Comparison of ENCODE assay signal across 1 cellular context in the genomic region with DNA sequence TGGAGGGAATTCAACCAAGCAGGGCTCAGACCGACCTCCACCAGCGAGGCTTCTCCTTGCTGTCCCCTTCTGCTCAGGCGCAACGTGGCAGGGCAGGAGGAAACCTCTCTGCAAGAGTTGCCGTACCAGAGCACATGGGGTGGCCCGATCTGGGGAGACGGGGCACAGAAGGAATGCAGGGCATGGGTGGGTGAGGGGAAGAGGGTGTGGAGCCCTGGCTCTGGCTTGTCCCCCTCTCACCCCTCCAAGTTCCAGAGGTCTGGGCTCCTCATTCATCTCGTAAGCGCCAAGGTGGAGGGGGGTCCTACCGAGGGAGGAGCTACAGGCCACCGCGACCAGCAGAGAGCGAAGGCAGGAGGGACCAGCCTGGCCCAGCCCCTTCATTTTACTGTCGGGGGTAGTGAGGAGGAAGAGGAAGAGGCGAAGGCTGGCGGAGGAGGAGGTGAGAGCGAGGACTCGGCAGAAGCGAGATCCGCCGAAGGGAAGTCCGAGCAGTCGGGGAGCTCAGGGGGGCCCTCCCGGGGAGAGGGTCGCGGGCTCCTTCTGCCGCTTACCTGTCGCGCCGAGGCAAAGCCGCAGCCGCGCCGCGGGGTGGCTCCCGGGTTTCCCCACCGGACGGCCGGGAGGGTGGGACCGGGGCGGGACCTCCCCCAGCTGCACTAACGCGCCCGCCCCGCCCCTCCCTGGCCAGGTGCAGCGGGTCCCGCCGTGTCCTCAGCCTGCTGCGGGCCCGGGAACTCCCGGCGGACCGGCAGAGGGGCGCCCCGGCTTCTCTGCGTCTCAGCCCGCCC.
TF ChIP-seq lines count a peak whose summit lies in the region.

A gene with protein sequence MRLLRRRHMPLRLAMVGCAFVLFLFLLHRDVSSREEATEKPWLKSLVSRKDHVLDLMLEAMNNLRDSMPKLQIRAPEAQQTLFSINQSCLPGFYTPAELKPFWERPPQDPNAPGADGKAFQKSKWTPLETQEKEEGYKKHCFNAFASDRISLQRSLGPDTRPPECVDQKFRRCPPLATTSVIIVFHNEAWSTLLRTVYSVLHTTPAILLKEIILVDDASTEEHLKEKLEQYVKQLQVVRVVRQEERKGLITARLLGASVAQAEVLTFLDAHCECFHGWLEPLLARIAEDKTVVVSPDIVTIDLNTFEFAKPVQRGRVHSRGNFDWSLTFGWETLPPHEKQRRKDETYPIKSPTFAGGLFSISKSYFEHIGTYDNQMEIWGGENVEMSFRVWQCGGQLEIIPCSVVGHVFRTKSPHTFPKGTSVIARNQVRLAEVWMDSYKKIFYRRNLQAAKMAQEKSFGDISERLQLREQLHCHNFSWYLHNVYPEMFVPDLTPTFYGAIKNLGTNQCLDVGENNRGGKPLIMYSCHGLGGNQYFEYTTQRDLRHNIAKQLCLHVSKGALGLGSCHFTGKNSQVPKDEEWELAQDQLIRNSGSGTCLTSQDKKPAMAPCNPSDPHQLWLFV (minus strand): TSS at position 360 of the 791 bp plus-strand sequence. CDS start 11,625 bp downstream, outside the sequence.

TF ChIP-seq in H1, 55 proteins besides CTCF, POLR2A, EP300 and RAD21 (continues in another document):
- TF ChIP-seq SP1 (IDR thresholded peaks at IDR 0.05; ENCODE audit: low read depth, low read length) (no peak), TEAD4 (IDR thresholded peaks at IDR 0.05; ENCODE audit: low read depth, low read length) (0 out of 2 replicates have a peak, but pooled peaks have one; percentile 37), EGR1 (IDR thresholded peaks at IDR 0.05; ENCODE audit: borderline replicate concordance, low read depth, low read length) (no peak), KDM4A (IDR thresholded peaks at IDR 0.05; ENCODE audit: low read depth, low read length, severe bottlenecking) (peak; percentile 48), FOSL1 (IDR thresholded peaks at IDR 0.05; ENCODE audit: insufficient read depth, low read depth, low read length) (no peak), ATF3 (IDR thresholded peaks at IDR 0.05; ENCODE audit: insufficient read depth, low read depth, low read length) (no peak), CTBP2 (IDR thresholded peaks at IDR 0.05; ENCODE audit: borderline replicate concordance, insufficient read depth, insufficient read length, low read length) (no peak), SIRT6 (IDR thresholded peaks at IDR 0.05; ENCODE audit: low read length) (no peak), GABPA (IDR thresholded peaks at IDR 0.05; ENCODE audit: borderline replicate concordance, insufficient read depth, low read length) (0 out of 2 replicates have a peak, but pooled peaks have one; percentile 21), ASH2L (IDR thresholded peaks at IDR 0.05; ENCODE audit: low read length) (no peak), HDAC2 (IDR thresholded peaks at IDR 0.05; ENCODE audit: borderline replicate concordance in 1 of 2, low read depth in 2 of 2, low read length in 2 of 2) (0 out of 4 replicates have a peak, but pooled peaks of 1 of the 2 experiments have one; percentile 41), RNF2 (IDR thresholded peaks at IDR 0.05; ENCODE audit: borderline replicate concordance, low read depth, low read length, missing control alignments, poor library complexity, severe bottlenecking) (no peak), TCF12 (IDR thresholded peaks at IDR 0.05; ENCODE audit: low read depth, low read length) (no peak), POLR2AphosphoS5 (IDR thresholded peaks at IDR 0.05; ENCODE audit: low read depth, low read length) (no peak), JUND (IDR thresholded peaks at IDR 0.05; ENCODE audit: low read length) (no peak), KDM1A (IDR thresholded peaks at IDR 0.05; ENCODE audit: borderline replicate concordance, low read length) (no peak), KDM5A (IDR thresholded peaks at IDR 0.05; ENCODE audit: low read length) (no peak), JUN (IDR thresholded peaks at IDR 0.05; ENCODE audit: low read depth, low read length) (no peak), PHF8 (conservative IDR thresholded peaks at IDR 0.05; ENCODE audit: low read depth, low read length) (peak; percentile 61), CHD1 (IDR thresholded peaks at IDR 0.05; ENCODE audit: low read depth, low read length) (no peak), CBX8 (IDR thresholded peaks at IDR 0.05; ENCODE audit: borderline replicate concordance, low read depth, low read length) (no peak), BCL11A (IDR thresholded peaks at IDR 0.05; ENCODE audit: low read depth in 2 of 2, low read length in 2 of 2) (no peak), CHD2 (IDR thresholded peaks at IDR 0.05; ENCODE audit: low read length) (no peak), TBP (IDR thresholded peaks at IDR 0.05; ENCODE audit: low read depth, low read length) (peak; percentile 52; the same call in 1 of the 2 replicates), HDAC6 (IDR thresholded peaks at IDR 0.05; ENCODE audit: low read depth, low read length) (no peak), RFX5 (IDR thresholded peaks at IDR 0.05; ENCODE audit: borderline replicate concordance, low read depth, low read length) (no peak), EZH2 (IDR thresholded peaks at IDR 0.05; ENCODE audit: low read depth, low read length, severe bottlenecking) (no peak), RXRA (IDR thresholded peaks at IDR 0.05; ENCODE audit: insufficient read depth, low read depth, low read length) (no peak), MAFK (IDR thresholded peaks at IDR 0.05; ENCODE audit: low read depth, low read length) (no peak), SP4 (IDR thresholded peaks at IDR 0.05; ENCODE audit: low read length) (no peak), SUZ12 (IDR thresholded peaks at IDR 0.05; ENCODE audit: low read length) (no peak), SIX5 (IDR thresholded peaks at IDR 0.05; ENCODE audit: low read depth, low read length) (no peak), BRCA1 (IDR thresholded peaks at IDR 0.05; ENCODE audit: low read depth, low read length) (no peak), GTF2F1 (IDR thresholded peaks at IDR 0.05; ENCODE audit: borderline replicate concordance, low read depth, low read length) (no peak), E2F6 (IDR thresholded peaks at IDR 0.05) (no peak; the same call in 1 of the 2 replicates), NANOG (IDR thresholded peaks at IDR 0.05; ENCODE audit: insufficient read depth, low read depth, low read length, poor library complexity, severe bottlenecking) (no peak), RBBP5 (IDR thresholded peaks at IDR 0.05; ENCODE audit: borderline replicate concordance, low read depth, low read length) (0 out of 2 replicates have a peak, but pooled peaks have one; percentile 42), TAF7 (optimal IDR thresholded peaks at IDR 0.05; ENCODE audit: borderline replicate concordance, low read depth, low read length) (no peak), CEBPB (IDR thresholded peaks at IDR 0.05; ENCODE audit: low read depth, low read length) (no peak), BACH1 (IDR thresholded peaks at IDR 0.05; ENCODE audit: low read length) (no peak), SAP30 (IDR thresholded peaks at IDR 0.05; ENCODE audit: insufficient read depth, insufficient replicate concordance, low read length) (peak; percentile 38), CHD7 (IDR thresholded peaks at IDR 0.05; ENCODE audit: insufficient replicate concordance, low read length) (no peak), CBX5 (IDR thresholded peaks at IDR 0.05; ENCODE audit: low read depth, low read length) (no peak), SRF (IDR thresholded peaks at IDR 0.05; ENCODE audit: low read depth, low read length) (no peak), POU5F1 (IDR thresholded peaks at IDR 0.05; ENCODE audit: low read depth, low read length) (no peak), SIN3A (conservative IDR thresholded peaks at IDR 0.05 in 1 of 2, IDR thresholded peaks at IDR 0.05 in 1 of 2; ENCODE audit: low read depth in 1 of 2, low read length in 2 of 2) (no peak; a peak in 1 of 4 replicates), NRF1 (IDR thresholded peaks at IDR 0.05; ENCODE audit: low read depth, low read length) (no peak)
- TF ChIP-seq, protein P1, sequence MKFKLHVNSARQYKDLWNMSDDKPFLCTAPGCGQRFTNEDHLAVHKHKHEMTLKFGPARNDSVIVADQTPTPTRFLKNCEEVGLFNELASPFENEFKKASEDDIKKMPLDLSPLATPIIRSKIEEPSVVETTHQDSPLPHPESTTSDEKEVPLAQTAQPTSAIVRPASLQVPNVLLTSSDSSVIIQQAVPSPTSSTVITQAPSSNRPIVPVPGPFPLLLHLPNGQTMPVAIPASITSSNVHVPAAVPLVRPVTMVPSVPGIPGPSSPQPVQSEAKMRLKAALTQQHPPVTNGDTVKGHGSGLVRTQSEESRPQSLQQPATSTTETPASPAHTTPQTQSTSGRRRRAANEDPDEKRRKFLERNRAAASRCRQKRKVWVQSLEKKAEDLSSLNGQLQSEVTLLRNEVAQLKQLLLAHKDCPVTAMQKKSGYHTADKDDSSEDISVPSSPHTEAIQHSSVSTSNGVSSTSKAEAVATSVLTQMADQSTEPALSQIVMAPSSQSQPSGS (IDR thresholded peaks at IDR 0.05; ENCODE audit: low read length), result no peak
- TF ChIP-seq, protein P2, sequence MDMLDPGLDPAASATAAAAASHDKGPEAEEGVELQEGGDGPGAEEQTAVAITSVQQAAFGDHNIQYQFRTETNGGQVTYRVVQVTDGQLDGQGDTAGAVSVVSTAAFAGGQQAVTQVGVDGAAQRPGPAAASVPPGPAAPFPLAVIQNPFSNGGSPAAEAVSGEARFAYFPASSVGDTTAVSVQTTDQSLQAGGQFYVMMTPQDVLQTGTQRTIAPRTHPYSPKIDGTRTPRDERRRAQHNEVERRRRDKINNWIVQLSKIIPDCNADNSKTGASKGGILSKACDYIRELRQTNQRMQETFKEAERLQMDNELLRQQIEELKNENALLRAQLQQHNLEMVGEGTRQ (IDR thresholded peaks at IDR 0.05; ENCODE audit: low read length), result no peak
